In genomic region chr11:30984827-30985226, GRCh38 we compare ENCODE assay signal across 1 cellular context.
TF ChIP-seq lines count a peak whose summit lies in the region.

No MANE protein-coding gene starts in this region.

TF ChIP-seq in SK-N-SH treated with all-trans-retinoic acid at 6 μM for 48 hours, 23 proteins besides CTCF, POLR2A, EP300 and RAD21 (continued from another document):
- TF ChIP-seq, protein P1, sequence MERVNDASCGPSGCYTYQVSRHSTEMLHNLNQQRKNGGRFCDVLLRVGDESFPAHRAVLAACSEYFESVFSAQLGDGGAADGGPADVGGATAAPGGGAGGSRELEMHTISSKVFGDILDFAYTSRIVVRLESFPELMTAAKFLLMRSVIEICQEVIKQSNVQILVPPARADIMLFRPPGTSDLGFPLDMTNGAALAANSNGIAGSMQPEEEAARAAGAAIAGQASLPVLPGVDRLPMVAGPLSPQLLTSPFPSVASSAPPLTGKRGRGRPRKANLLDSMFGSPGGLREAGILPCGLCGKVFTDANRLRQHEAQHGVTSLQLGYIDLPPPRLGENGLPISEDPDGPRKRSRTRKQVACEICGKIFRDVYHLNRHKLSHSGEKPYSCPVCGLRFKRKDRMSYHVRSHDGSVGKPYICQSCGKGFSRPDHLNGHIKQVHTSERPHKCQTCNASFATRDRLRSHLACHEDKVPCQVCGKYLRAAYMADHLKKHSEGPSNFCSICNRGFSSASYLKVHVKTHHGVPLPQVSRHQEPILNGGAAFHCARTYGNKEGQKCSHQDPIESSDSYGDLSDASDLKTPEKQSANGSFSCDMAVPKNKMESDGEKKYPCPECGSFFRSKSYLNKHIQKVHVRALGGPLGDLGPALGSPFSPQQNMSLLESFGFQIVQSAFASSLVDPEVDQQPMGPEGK (CRISPR knock-in tag; IDR thresholded peaks at IDR 0.05; ENCODE audit: borderline replicate concordance), result no peak
- TF ChIP-seq, protein P2, sequence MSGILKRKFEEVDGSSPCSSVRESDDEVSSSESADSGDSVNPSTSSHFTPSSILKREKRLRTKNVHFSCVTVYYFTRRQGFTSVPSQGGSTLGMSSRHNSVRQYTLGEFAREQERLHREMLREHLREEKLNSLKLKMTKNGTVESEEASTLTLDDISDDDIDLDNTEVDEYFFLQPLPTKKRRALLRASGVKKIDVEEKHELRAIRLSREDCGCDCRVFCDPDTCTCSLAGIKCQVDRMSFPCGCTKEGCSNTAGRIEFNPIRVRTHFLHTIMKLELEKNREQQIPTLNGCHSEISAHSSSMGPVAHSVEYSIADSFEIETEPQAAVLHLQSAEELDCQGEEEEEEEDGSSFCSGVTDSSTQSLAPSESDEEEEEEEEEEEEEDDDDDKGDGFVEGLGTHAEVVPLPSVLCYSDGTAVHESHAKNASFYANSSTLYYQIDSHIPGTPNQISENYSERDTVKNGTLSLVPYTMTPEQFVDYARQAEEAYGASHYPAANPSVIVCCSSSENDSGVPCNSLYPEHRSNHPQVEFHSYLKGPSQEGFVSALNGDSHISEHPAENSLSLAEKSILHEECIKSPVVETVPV (CRISPR knock-in tag; IDR thresholded peaks at IDR 0.05), result no peak
- TF ChIP-seq CREB5 (CRISPR knock-in tag; IDR thresholded peaks at IDR 0.05; ENCODE audit: low read depth) (no peak), SNAI2 (CRISPR knock-in tag; IDR thresholded peaks at IDR 0.05) (no peak)
